Comparison of ENCODE assay signal across 23 cellular contexts in the genomic region with DNA sequence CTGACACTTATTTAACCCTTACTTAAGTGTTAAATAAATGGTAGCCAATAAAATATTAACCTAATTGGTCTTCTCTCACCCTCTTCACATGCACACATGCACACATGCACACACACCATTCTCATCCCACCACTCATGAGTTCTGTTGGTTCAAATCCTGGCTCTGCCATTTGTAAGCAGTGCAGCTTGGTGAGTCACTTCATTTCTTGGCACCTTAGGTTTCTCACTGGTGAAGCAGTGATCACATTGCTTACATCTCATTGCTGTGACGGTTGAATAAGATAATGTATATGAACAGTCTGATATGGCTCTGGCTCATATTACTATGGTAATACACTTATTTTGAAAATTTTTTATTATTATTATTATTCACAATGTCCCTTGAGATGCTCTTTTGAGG.
"Had no signal": no experiment of that assay in that cellular context is flagged by ENCODE, and none has a peak within 500 bp of the region (broad histone marks: within the 10 kb centered on the region; RNA-seq: fewer than 3 reads in every experiment).

No MANE protein-coding gene starts in this region.

- FAIRE-seq: islet of Langerhans had no signal

- H3K4me1 ChIP-seq: right atrium auricular region, upper lobe of left lung had no signal

- H3K9me3 ChIP-seq: left ventricle myocardium inferior, right atrium auricular region, stomach, thyroid gland, upper lobe of left lung had no signal

- H3K9me3 Mint-ChIP-seq: activated naive CD4-positive, alpha-beta T cell treated with anti-CD3 and anti-CD28 coated beads, Interleukin-2, amount 10 ng/mL, durations not matched to agents 7 days and 5 days; brain; natural killer cell; neural progenitor cell; stimulated activated naive B cell treated with anti-CD40 and anti-IgM and Interleukin-4, amounts not matched to agents 10 μg/mL and 1 μg/mL and 100 μg/mL, for 72 hours; WTC11 had no signal

- H3K9ac ChIP-seq: neural progenitor cell had no signal

- H3K27me3 ChIP-seq: neural progenitor cell, right atrium auricular region, stomach, thyroid gland, upper lobe of left lung had no signal

- H3K4me3 ChIP-seq: left ventricle myocardium inferior, lung, neural progenitor cell, right atrium auricular region, stomach, thyroid gland, upper lobe of left lung had no signal

- H3K27me3 Mint-ChIP-seq: activated naive CD4-positive, alpha-beta T cell treated with anti-CD3 and anti-CD28 coated beads, Interleukin-2, amount 10 ng/mL, durations not matched to agents 7 days and 5 days; brain; stimulated activated naive B cell treated with anti-CD40 and anti-IgM and Interleukin-4, amounts not matched to agents 10 μg/mL and 1 μg/mL and 100 μg/mL, for 72 hours; T-helper 17 cell had no signal

- DNase-seq: activated CD8-positive, alpha-beta memory T cell treated with anti-CD3 and anti-CD28 coated beads for 24 hours; activated effector memory CD4-positive, alpha-beta T cell treated with anti-CD3 and anti-CD28 coated beads, Interleukin-2, amount 50 U/mL, for 16 hours; activated naive CD4-positive, alpha-beta T cell treated with anti-CD3 and anti-CD28 coated beads, Interleukin-2, amount 10 ng/mL, durations not matched to agents 7 days and 5 days; central memory CD4-positive, alpha-beta T cell; foreskin melanocyte; left ventricle myocardium inferior; mesendoderm; natural killer cell; occipital lobe; stimulated activated CD4-positive, alpha-beta T cell treated with anti-CD3 and anti-CD28 coated beads, Interleukin-15, amount 100 ng/mL, for 24 hours; stimulated activated CD4-positive, alpha-beta T cell treated with anti-CD3 and anti-CD28 coated beads, Interleukin-2, amount 100 ng/mL, for 24 hours; stimulated activated naive B cell treated with anti-CD40 and anti-IgM and Interleukin-4, amounts not matched to agents 10 μg/mL and 1 μg/mL and 100 μg/mL, for 72 hours; stomach; T-helper 17 cell; T1000; thyroid gland; upper lobe of left lung had no signal

- H3K36me3 Mint-ChIP-seq: natural killer cell had no signal

- H3K36me3 ChIP-seq: neural progenitor cell had no signal

- H3K4me3 Mint-ChIP-seq: activated naive CD4-positive, alpha-beta T cell treated with anti-CD3 and anti-CD28 coated beads, Interleukin-2, amount 10 ng/mL, durations not matched to agents 7 days and 5 days; brain; natural killer cell; neural progenitor cell; stimulated activated naive B cell treated with anti-CD40 and anti-IgM and Interleukin-4, amounts not matched to agents 10 μg/mL and 1 μg/mL and 100 μg/mL, for 72 hours; T-helper 17 cell; WTC11 had no signal

- H3K4me1 Mint-ChIP-seq: activated naive CD4-positive, alpha-beta T cell treated with anti-CD3 and anti-CD28 coated beads, Interleukin-2, amount 10 ng/mL, durations not matched to agents 7 days and 5 days; brain; natural killer cell; WTC11 had no signal

- H3K27ac Mint-ChIP-seq: activated naive CD4-positive, alpha-beta T cell treated with anti-CD3 and anti-CD28 coated beads, Interleukin-2, amount 10 ng/mL, durations not matched to agents 7 days and 5 days; brain; natural killer cell; neural progenitor cell; WTC11 had no signal

- H3K27ac ChIP-seq: left ventricle myocardium inferior, neural progenitor cell, right atrium auricular region, stomach, upper lobe of left lung had no signal
